ENCODE assay signal across 14 cellular contexts in genomic region chr2:181308731-181309130, GRCh38.
DNase-seq lines count a peak whose midpoint lies in the region; ATAC-seq and TF ChIP-seq lines count a peak whose summit lies in the region.
"Had no signal": no experiment of that assay in that cellular context is flagged by ENCODE, and none has a peak within 500 bp of the region (broad histone marks: within the 10 kb centered on the region; RNA-seq: fewer than 3 reads in every experiment).

No MANE protein-coding gene starts in this region.

- H2AFZ ChIP-seq in OCI-LY1 (ENCODE audit: low read length): 0 out of 2 replicates have a peak overlapping the region, but pooled peaks have one; percentile 74
- H2AFZ ChIP-seq in SK-N-SH (ENCODE audit: low read depth): no peak overlapping the region

- H3K4me1 Mint-ChIP-seq in activated CD8-positive, alpha-beta memory T cell treated with anti-CD3 and anti-CD28 coated beads, Interleukin-2, amount 10 ng/mL, durations not matched to agents 7 days and 5 days: peaks cover 77% of the 10 kb centered on the region
- H3K4me1 Mint-ChIP-seq in stimulated activated memory B cell treated with anti-CD40 and anti-IgM and Interleukin-4, amounts not matched to agents 10 μg/mL and 1 μg/mL and 100 μg/mL, for 72 hours: peaks cover 84% of the 10 kb centered on the region

- H4K20me1 ChIP-seq in OCI-LY1 (ENCODE audit: insufficient read depth, low read length): no peaks in the 10 kb centered on the region
- H4K20me1 ChIP-seq in SK-N-SH (ENCODE audit: insufficient read depth): no peaks in the 10 kb centered on the region

- peak overlapping the region; percentile 42 for H3K4me3 ChIP-seq in OCI-LY1 (ENCODE audit: low read depth, low read length, poor library complexity, severe bottlenecking)
- H3K4me3 ChIP-seq in colonic mucosa: no peak overlapping the region
- H3K4me3 ChIP-seq in SK-N-SH (ENCODE audit: low read depth in 2 of 2, low read length in 1 of 2): no peak overlapping the region

- no peaks in the 10 kb centered on the region for H3K79me2 ChIP-seq in OCI-LY1 (ENCODE audit: insufficient read depth, low read length)
- no peaks in the 10 kb centered on the region for H3K79me2 ChIP-seq in SK-N-SH (ENCODE audit: insufficient read depth)

- H3K36me3 Mint-ChIP-seq in activated CD8-positive, alpha-beta memory T cell treated with anti-CD3 and anti-CD28 coated beads, Interleukin-2, amount 10 ng/mL, durations not matched to agents 7 days and 5 days: peaks cover 4% of the 10 kb centered on the region
- no peaks in the 10 kb centered on the region for H3K36me3 Mint-ChIP-seq in stimulated activated memory B cell treated with anti-CD40 and anti-IgM and Interleukin-4, amounts not matched to agents 10 μg/mL and 1 μg/mL and 100 μg/mL, for 72 hours

- TF ChIP-seq EP300 in SK-N-SH (IDR thresholded peaks at IDR 0.05; ENCODE audit: borderline replicate concordance in 1 of 2, low read depth in 1 of 2, low read length in 1 of 2): no peak

- POLR2A ChIA-PET in SK-N-SH (lab: Yijun Ruan, JAX): no interaction called here

- H3K36me3 ChIP-seq in OCI-LY1 (ENCODE audit: insufficient read depth, low read length) (no peaks in the 10 kb centered on the region), colonic mucosa (no peaks in the 10 kb centered on the region), SK-N-SH (replicated peaks in 1 of 2; ENCODE audit: control insufficient read depth in 1 of 2, insufficient read depth in 2 of 2, low read length in 1 of 2) (no peaks in the 10 kb centered on the region)

- WGBS in SK-N-SH (ENCODE audit: low lambda C conversion rate): 85% methylated on average over 2 of the region's 2 CpGs

- TF ChIP-seq CTCF in OCI-LY1 (IDR thresholded peaks at IDR 0.05; ENCODE audit: low read length): no peak
- TF ChIP-seq CTCF in colonic mucosa (IDR thresholded peaks at IDR 0.05): no peak
- TF ChIP-seq CTCF in SK-N-SH (IDR thresholded peaks at IDR 0.05): no peak

- H3K9me3 ChIP-seq in OCI-LY1 (ENCODE audit: low read length) (no peaks in the 10 kb centered on the region), colonic mucosa (no peaks in the 10 kb centered on the region), SK-N-SH (no peaks in the 10 kb centered on the region)

- H3K27me3 Mint-ChIP-seq in activated CD8-positive, alpha-beta memory T cell treated with anti-CD3 and anti-CD28 coated beads, Interleukin-2, amount 10 ng/mL, durations not matched to agents 7 days and 5 days: no peaks in the 10 kb centered on the region
- no peaks in the 10 kb centered on the region for H3K27me3 Mint-ChIP-seq in stimulated activated memory B cell treated with anti-CD40 and anti-IgM and Interleukin-4, amounts not matched to agents 10 μg/mL and 1 μg/mL and 100 μg/mL, for 72 hours

- H3K9me2 ChIP-seq in OCI-LY1 (ENCODE audit: low read depth, low read length) (no peaks in the 10 kb centered on the region), SK-N-SH (no peaks in the 10 kb centered on the region)

- H3K27me3 ChIP-seq in OCI-LY1 (ENCODE audit: insufficient read depth, low read length) (no peaks in the 10 kb centered on the region), colonic mucosa (no peaks in the 10 kb centered on the region), SK-N-SH (ENCODE audit: insufficient read depth) (no peaks in the 10 kb centered on the region)

- intact Hi-C loops in colonic mucosa (cut with DNase I): no loop called here

- peak overlapping the region; percentile 95 for H3K27ac Mint-ChIP-seq in activated CD8-positive, alpha-beta memory T cell treated with anti-CD3 and anti-CD28 coated beads, Interleukin-2, amount 10 ng/mL, durations not matched to agents 7 days and 5 days
- peak overlapping the region; percentile 94 for H3K27ac Mint-ChIP-seq in stimulated activated memory B cell treated with anti-CD40 and anti-IgM and Interleukin-4, amounts not matched to agents 10 μg/mL and 1 μg/mL and 100 μg/mL, for 72 hours

- H3K4me1 ChIP-seq in OCI-LY1 (ENCODE audit: insufficient read depth, low read length, severe bottlenecking) (peaks cover 99% of the 10 kb centered on the region), colonic mucosa (no peaks in the 10 kb centered on the region), SK-N-SH (ENCODE audit: control insufficient read depth in 1 of 2, insufficient read depth in 2 of 2, low read depth in 1 of 2, low read length in 1 of 2) (peaks cover 0 to 5% of the 10 kb centered on the region in 2 experiments; a peak in 1 of 4 replicates)

- H3K27ac ChIP-seq in OCI-LY1 (ENCODE audit: low read depth, low read length, poor library complexity, severe bottlenecking): peak overlapping the region; percentile 96
- peak overlapping the region; percentile 46 for H3K27ac ChIP-seq in colonic mucosa
- H3K27ac ChIP-seq in SK-N-SH (ENCODE audit: low read depth in 2 of 2, low read length in 1 of 2): no peak overlapping the region

- peak overlapping the region; percentile 74 for H3K4me3 Mint-ChIP-seq in activated CD8-positive, alpha-beta memory T cell treated with anti-CD3 and anti-CD28 coated beads, Interleukin-2, amount 10 ng/mL, durations not matched to agents 7 days and 5 days
- no peak overlapping the region for H3K4me3 Mint-ChIP-seq in stimulated activated memory B cell treated with anti-CD40 and anti-IgM and Interleukin-4, amounts not matched to agents 10 μg/mL and 1 μg/mL and 100 μg/mL, for 72 hours

- H3K9ac ChIP-seq in OCI-LY1 (ENCODE audit: low read length) (peak overlapping the region; percentile 55), colonic mucosa (ENCODE audit: low read depth in 2 of 2, low read length in 2 of 2) (no peak overlapping the region), SK-N-SH (no peak overlapping the region)

- no peak for TF ChIP-seq RAD21 in SK-N-SH (IDR thresholded peaks at IDR 0.05; ENCODE audit: low read length)

- no peaks in the 10 kb centered on the region for H3K9me3 Mint-ChIP-seq in activated CD8-positive, alpha-beta memory T cell treated with anti-CD3 and anti-CD28 coated beads, Interleukin-2, amount 10 ng/mL, durations not matched to agents 7 days and 5 days (ENCODE audit: low read depth)
- H3K9me3 Mint-ChIP-seq in stimulated activated memory B cell treated with anti-CD40 and anti-IgM and Interleukin-4, amounts not matched to agents 10 μg/mL and 1 μg/mL and 100 μg/mL, for 72 hours: no peaks in the 10 kb centered on the region

- no peak for DNase-seq in activated CD8-positive, alpha-beta memory T cell treated with anti-CD3 and anti-CD28 coated beads, Interleukin-2, amount 10 ng/mL, durations not matched to agents 7 days and 5 days
- DNase-seq in activated CD8-positive, alpha-beta memory T cell treated with anti-CD3 and anti-CD28 coated beads, Interleukin-2, amount 50 U/mL, for 48 hours: no peak
- DNase-seq in colonic mucosa (no peak), SK-N-SH (no peak), NCI-H1930 (lab: John Stamatoyannopoulos, UW) (no peak)
- DNase-seq: DMS79 treated with DMSO at 0.1 percent for 48 hours; hippocampal formation; NCI-H2081 treated with DMSO at 0.1 percent for 48 hours; occipital lobe; stimulated activated CD8-positive, alpha-beta memory T cell treated with anti-CD3 and anti-CD28 coated beads, Interleukin-4, amount 100 ng/mL, for 48 hours had no signal

- no peak for ATAC-seq in activated CD8-positive, alpha-beta memory T cell treated with anti-CD3 and anti-CD28 coated beads, Interleukin-2, amount 10 ng/mL, durations not matched to agents 7 days and 5 days
- no peak for ATAC-seq in stimulated activated memory B cell treated with anti-CD40 and anti-IgM and Interleukin-4, amounts not matched to agents 10 μg/mL and 1 μg/mL and 100 μg/mL, for 72 hours
- no peak for ATAC-seq in HG02623 (IDR thresholded peaks at IDR 0.05; ENCODE audit: unreplicated experiment)
- ATAC-seq: Panc1 had no signal

- H3F3A ChIP-seq in OCI-LY1 (ENCODE audit: insufficient read depth, low read length) (0 out of 2 replicates have a peak, but pooled peaks cover 4% of the 10 kb centered on the region), SK-N-SH (replicated peaks; ENCODE audit: insufficient read depth) (no peaks in the 10 kb centered on the region)

- peak overlapping the region; percentile 64 for H3K4me2 ChIP-seq in OCI-LY1 (ENCODE audit: low read length)
- no peak overlapping the region for H3K4me2 ChIP-seq in SK-N-SH

- CTCF ChIA-PET in activated CD8-positive, alpha-beta memory T cell treated with anti-CD3 and anti-CD28 coated beads, Interleukin-2, amount 10 ng/mL, durations not matched to agents 7 days and 5 days (lab: Charles Lee): interaction anchor here (0.8 to 8.5 kb wide), 8 partner anchors 9 to 204 kb away, joined by 3 to 68 read pairs (median 4); partner anchors contain the start of gene ITGA4
- CTCF ChIA-PET in SK-N-SH (lab: Yijun Ruan, JAX): no interaction called here

TF ChIP-seq in SK-N-SH, 30 proteins besides CTCF, POLR2A, EP300 and RAD21 (continues in another document):
- TF ChIP-seq REST (IDR thresholded peaks at IDR 0.05; ENCODE audit: low read depth, low read length): no peak
- TF ChIP-seq NFIC (IDR thresholded peaks at IDR 0.05; ENCODE audit: borderline replicate concordance): no peak

Comparison
In these comparisons a context has a peak if more than half of its experiments do, and no peak if none do; other contexts are left out.
1. H3K27ac ChIP-seq: peak in OCI-LY1 (single experiment) and colonic mucosa (single experiment); none in SK-N-SH (0 of 2).